ENCODE assay signal across 34 cellular contexts in genomic region chr19:17482877-17483604, GRCh38. TPM values are rescaled to one million over a fixed set of nuclear protein-coding genes. Genes with fewer than 3 reads are reported as not detected.
"Had no signal": no experiment of that assay in that cellular context is flagged by ENCODE, and none has a peak within 500 bp of the region (broad histone marks: within the 10 kb centered on the region; RNA-seq: fewer than 3 reads in every experiment).

No MANE protein-coding gene starts in this region.

- FAIRE-seq: endometrium, TTC549 had no signal

- H3K36me3 ChIP-seq: cardiac muscle cell, left lung, neural progenitor cell, uterus, WERI-Rb-1 had no signal

- ATAC-seq: activated T-helper 17 cell treated with anti-CD3 and anti-CD28 coated beads, Interleukin-2, amount 50 U/mL, for 72 hours; body of pancreas; left lung had no signal

- H3K9ac ChIP-seq: neural progenitor cell had no signal

- DNase-seq: activated CD4-positive, CD25-positive, alpha-beta regulatory T cell treated with anti-CD3 and anti-CD28 coated beads, Interleukin-2, amount 50 U/mL, for 72 hours; activated CD8-positive, alpha-beta memory T cell treated with anti-CD3 and anti-CD28 coated beads for 24 hours; activated CD8-positive, alpha-beta memory T cell treated with anti-CD3 and anti-CD28 coated beads, Interleukin-2, amount 50 U/mL, for 4 hours; activated naive CD4-positive, alpha-beta T cell; activated naive CD8-positive, alpha-beta T cell treated with anti-CD3 and anti-CD28 coated beads, Interleukin-2, amount 10 ng/mL, durations not matched to agents 7 days and 5 days; activated T-cell treated with anti-CD3 and anti-CD28 coated beads, Interleukin-2, amount 50 U/mL, for 24 hours; amygdala; body of pancreas; effector CD4-positive, alpha-beta T cell; foreskin fibroblast; left lung; naive B cell; retina; stimulated activated CD4-positive, alpha-beta T cell treated with anti-CD3 and anti-CD28 coated beads, Interleukin-4, amount 100 ng/mL, for 1 hour; stimulated activated naive CD4-positive, alpha-beta T cell; testis; trophoblast cell; uterus; WERI-Rb-1 had no signal

- H3K4me1 ChIP-seq: uterus had no signal

- H3K9me3 ChIP-seq: body of pancreas, left lung, testis, uterus had no signal

- H3K4me3 ChIP-seq: body of pancreas, cardiac muscle cell, left lung, lung, neural progenitor cell, testis, uterus had no signal

- H3K4me2 ChIP-seq: neural progenitor cell had no signal

- H3K27ac ChIP-seq: body of pancreas, cardiac muscle cell, left lung, neural progenitor cell, uterus, WERI-Rb-1 had no signal

- H2AFZ ChIP-seq: neural progenitor cell had no signal

- H3K27me3 ChIP-seq: body of pancreas, cardiac muscle cell, left lung, neural progenitor cell, testis, uterus had no signal

RNA-seq across cellular contexts. Expression of gene NXNL1, which starts 22.3 kb away (rescaled TPM):
- total RNA-seq: activated naive CD8-positive, alpha-beta T cell treated with anti-CD3 and anti-CD28 coated beads, Interleukin-2, amount 10 ng/mL, durations not matched to agents 7 days and 5 days; activated T-helper 17 cell treated with anti-CD3 and anti-CD28 coated beads, Interleukin-2, amount 50 U/mL, for 72 hours; body of pancreas; cardiac muscle cell; chondrocyte; epithelial cell of proximal tubule; fibroblast of lung; glomerular endothelial cell; kidney epithelial cell; left lung; lung; mucosa of gallbladder; omental fat pad; progenitor cell of endocrine pancreas; uterus had no signal
- polyA plus RNA-seq: fibroblast of lung, lung had no signal

RNA-seq across cellular contexts. Expression of gene TMEM221, which starts 34.6 kb away (rescaled TPM):
- total RNA-seq: activated naive CD8-positive, alpha-beta T cell treated with anti-CD3 and anti-CD28 coated beads, Interleukin-2, amount 10 ng/mL, durations not matched to agents 7 days and 5 days; activated T-helper 17 cell treated with anti-CD3 and anti-CD28 coated beads, Interleukin-2, amount 50 U/mL, for 72 hours; epithelial cell of proximal tubule; left lung; mesenteric fat pad had no signal
- polyA plus RNA-seq: fibroblast of lung had no signal
